Comparison of ENCODE assay signal across 22 cellular contexts in the genomic region with DNA sequence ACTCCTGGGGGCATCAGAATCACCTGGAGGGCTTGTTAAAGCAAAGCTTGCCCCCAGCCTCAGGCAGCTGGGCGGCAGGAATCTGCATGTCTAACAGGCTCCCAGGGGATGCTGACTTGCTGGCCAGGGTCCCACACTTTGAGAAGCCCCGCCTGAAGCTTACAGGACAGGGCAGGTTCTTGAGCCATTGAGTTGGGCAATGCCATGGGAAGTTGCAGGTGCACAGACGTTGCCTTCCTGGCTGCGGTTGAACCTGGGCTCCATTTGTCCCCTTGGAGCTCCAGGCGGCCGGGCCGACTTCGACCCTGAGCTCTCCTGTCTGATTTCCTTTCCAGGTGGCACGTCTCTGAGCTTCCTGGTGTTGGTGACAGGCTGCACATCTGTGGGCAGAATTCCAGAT. TPM values are rescaled to one million over a fixed set of nuclear protein-coding genes. Genes with fewer than 3 reads are reported as not detected.
DNase-seq lines count a peak whose midpoint lies in the region; ATAC-seq, FAIRE-seq and TF ChIP-seq lines count a peak whose summit lies in the region.
"Had no signal": no experiment of that assay in that cellular context is flagged by ENCODE, and none has a peak within 500 bp of the region (broad histone marks: within the 10 kb centered on the region; RNA-seq: fewer than 3 reads in every experiment).

No MANE protein-coding gene starts in this region.

- H2BK5ac ChIP-seq in IMR-90 (ENCODE audit: low read depth, low read length, poor library complexity, severe bottlenecking) = peak overlapping the region; percentile 98

- in situ Hi-C loops in IMR-90 (cut with MboI; ENCODE audit: low sequenced_read_pairs) = no loop called here
- in situ Hi-C loops in GM23248 (cut with MboI) = no loop called here

- H2AK9ac ChIP-seq in IMR-90 (replicated peaks; ENCODE audit: low read depth, low read length, poor library complexity) = peak overlapping the region; percentile 83

- CTCF ChIA-PET in SK-N-SH (lab: Yijun Ruan, JAX) = interaction anchor here (0.8 kb wide), 1 partner anchor 361 kb away, joined by 3 read pairs; no protein-coding TSS in a partner anchor
- CTCF ChIA-PET in IMR-90 (lab: Yijun Ruan, JAX) = no interaction called here
- CTCF ChIA-PET in endothelial cell of umbilical vein (lab: Charles Lee) = interaction anchor here (3.9 kb wide), 1 partner anchor 12 kb away, joined by 45 read pairs; no protein-coding TSS in a partner anchor

- H4K20me1 ChIP-seq in SK-N-SH (ENCODE audit: insufficient read depth) (no peaks in the 10 kb centered on the region), IMR-90 (ENCODE audit: insufficient read depth, low read length) (no peaks in the 10 kb centered on the region), endothelial cell of umbilical vein (replicated peaks; ENCODE audit: control insufficient read depth, extremely low read depth, insufficient read depth, low read length) (no peaks in the 10 kb centered on the region), GM23248 (ENCODE audit: insufficient read depth) (no peaks in the 10 kb centered on the region)

- 0 out of 2 replicates have a peak overlapping the region, but pooled peaks have one; percentile 14 for H3K14ac ChIP-seq in IMR-90 (replicated peaks; ENCODE audit: low read depth, low read length)

- peak overlapping the region in 1 of 2 experiments; percentile 96; a peak in 1 of 4 replicates for H3K27ac ChIP-seq in SK-N-SH (ENCODE audit: low read depth in 2 of 2, low read length in 1 of 2)
- H3K27ac ChIP-seq in IMR-90 (ENCODE audit: insufficient read depth, low read length) = no peak overlapping the region
- peak overlapping the region; percentile 83 for H3K27ac ChIP-seq in endothelial cell of umbilical vein (ENCODE audit: insufficient read depth, low read depth, low read length)
- H3K27ac ChIP-seq in GM23248 = no peak overlapping the region
- H3K27ac ChIP-seq: gastrocnemius medialis, SK-N-MC, testis had no signal

- H3K18ac ChIP-seq in IMR-90 (ENCODE audit: low read depth, low read length) = no peak overlapping the region

- FAIRE-seq in endothelial cell of umbilical vein (lab: Jason Lieb, UNC) = no peak
- FAIRE-seq in frontal cortex (lab: Jason Lieb, UNC) = no peak

- intact Hi-C loops in IMR-90 (cut with micrococcal nuclease) (no loop called here), endothelial cell of umbilical vein (cut with micrococcal nuclease) (no loop called here), posterior vena cava (cut with DNase I) (no loop called here)

- peak overlapping the region; percentile 5; the same call in 1 of the 2 replicates for H4K91ac ChIP-seq in IMR-90 (ENCODE audit: insufficient read depth, low read depth, low read length)

- peak overlapping the region; percentile 3; the same call in 1 of the 3 replicates for H2BK15ac ChIP-seq in IMR-90 (ENCODE audit: low read depth, low read length)

- H2BK120ac ChIP-seq in IMR-90 (ENCODE audit: low read depth, low read length) = peak overlapping the region; percentile 97; the same call in 1 of the 2 replicates

- H3K36me3 ChIP-seq in SK-N-SH (replicated peaks in 1 of 2; ENCODE audit: control insufficient read depth in 1 of 2, insufficient read depth in 2 of 2, low read length in 1 of 2) (peaks cover 3 to 18% of the 10 kb centered on the region in 2 experiments), IMR-90 (ENCODE audit: control insufficient read depth, insufficient read depth, low read length) (peaks cover 11% of the 10 kb centered on the region), endothelial cell of umbilical vein (ENCODE audit: control insufficient read depth in 2 of 2, extremely low read depth in 1 of 2, insufficient read depth in 2 of 2, low read length in 2 of 2) (peaks cover 4 to 9% of the 10 kb centered on the region in 2 experiments), GM23248 (ENCODE audit: low read depth) (no peaks in the 10 kb centered on the region; the same call in 1 of the 2 replicates)
- H3K36me3 ChIP-seq: gastrocnemius medialis had no signal

- H2BK20ac ChIP-seq in IMR-90 (ENCODE audit: low read depth, low read length) = peak overlapping the region; percentile 95; the same call in 1 of the 2 replicates

- peaks cover 77% of the 10 kb centered on the region for H3K79me2 ChIP-seq in SK-N-SH (ENCODE audit: insufficient read depth)
- H3K79me2 ChIP-seq in endothelial cell of umbilical vein (ENCODE audit: control insufficient read depth, insufficient read depth, low read length) = peaks cover 43% of the 10 kb centered on the region
- H3K79me2 ChIP-seq in GM23248 (ENCODE audit: insufficient read depth) = peaks cover 60% of the 10 kb centered on the region

- no peaks in the 10 kb centered on the region for H3K27me3 ChIP-seq in SK-N-SH (ENCODE audit: insufficient read depth)
- H3K27me3 ChIP-seq in IMR-90 (ENCODE audit: control insufficient read depth, insufficient read depth, low read length) = no peaks in the 10 kb centered on the region
- H3K27me3 ChIP-seq in endothelial cell of umbilical vein (ENCODE audit: control insufficient read depth in 2 of 2, insufficient read depth in 2 of 2, low read length in 2 of 2) = no peaks in the 10 kb centered on the region
- no peaks in the 10 kb centered on the region for H3K27me3 ChIP-seq in GM23248 (replicated peaks; ENCODE audit: insufficient read depth)
- H3K27me3 ChIP-seq: gastrocnemius medialis, testis had no signal

- H3F3A ChIP-seq in SK-N-SH (replicated peaks; ENCODE audit: insufficient read depth) (peaks cover 61% of the 10 kb centered on the region), GM23248 (ENCODE audit: insufficient read depth) (peaks cover 52% of the 10 kb centered on the region)

- no peaks in the 10 kb centered on the region for H3K9me3 ChIP-seq in SK-N-SH
- H3K9me3 ChIP-seq in IMR-90 (ENCODE audit: control insufficient read depth, insufficient read depth, low read length) = no peaks in the 10 kb centered on the region
- no peaks in the 10 kb centered on the region for H3K9me3 ChIP-seq in endothelial cell of umbilical vein (replicated peaks; ENCODE audit: control insufficient read depth, insufficient read depth, low read length)
- no peaks in the 10 kb centered on the region for H3K9me3 ChIP-seq in GM23248 (ENCODE audit: low read depth)
- H3K9me3 ChIP-seq: gastrocnemius medialis, testis had no signal

- no peak overlapping the region for H3K56ac ChIP-seq in IMR-90 (ENCODE audit: extremely low read depth, insufficient read depth, low read length)

- no peak overlapping the region for H3K23ac ChIP-seq in IMR-90 (ENCODE audit: low read depth, low read length)

- no peak for TF ChIP-seq EP300 in SK-N-SH (IDR thresholded peaks at IDR 0.05; ENCODE audit: borderline replicate concordance in 1 of 2, low read depth in 1 of 2, low read length in 1 of 2)

- TF ChIP-seq RAD21 in SK-N-SH (IDR thresholded peaks at IDR 0.05; ENCODE audit: low read length) = no peak
- no peak for TF ChIP-seq RAD21 in IMR-90 (IDR thresholded peaks at IDR 0.05; ENCODE audit: low read length)

- TF ChIP-seq CTCF in SK-N-SH (IDR thresholded peaks at IDR 0.05) (no peak), IMR-90 (conservative IDR thresholded peaks at IDR 0.05; ENCODE audit: low read depth, low read length) (no peak), endothelial cell of umbilical vein (IDR thresholded peaks at IDR 0.05; ENCODE audit: extremely low read depth in 1 of 2, insufficient read depth in 1 of 2, low read depth in 1 of 2, low read length in 2 of 2) (no peak)

- no peak overlapping the region for H4K5ac ChIP-seq in IMR-90 (ENCODE audit: low read depth, low read length)

- peaks cover 35 to 86% of the 10 kb centered on the region in 2 experiments for H3K79me1 ChIP-seq in IMR-90 (ENCODE audit: low read depth in 1 of 2, low read length in 2 of 2)

- H3K9me1 ChIP-seq in IMR-90 (ENCODE audit: insufficient read depth, low read length) (peaks cover 33% of the 10 kb centered on the region), endothelial cell of umbilical vein (replicated peaks; ENCODE audit: control insufficient read depth, extremely low read depth, insufficient read depth, low read length) (no peaks in the 10 kb centered on the region)

- H2AK5ac ChIP-seq in IMR-90 (ENCODE audit: low read depth, low read length) = peak overlapping the region; percentile 56; the same call in 1 of the 2 replicates

- ATAC-seq in SK-N-SH treated with all-trans-retinoic acid at 6 μM for 48 hours (no peak), IMR-90 (ENCODE audit: low read depth) (no peak), GM19397 (IDR thresholded peaks at IDR 0.05; ENCODE audit: unreplicated experiment) (no peak)
- ATAC-seq: gastrocnemius medialis, left lobe of liver had no signal

- H3K4me2 ChIP-seq in SK-N-SH = 0 out of 2 replicates have a peak overlapping the region, but pooled peaks have one; percentile 63
- no peak overlapping the region for H3K4me2 ChIP-seq in IMR-90 (ENCODE audit: low read depth, low read length)
- no peak overlapping the region for H3K4me2 ChIP-seq in endothelial cell of umbilical vein (ENCODE audit: insufficient read depth, low read length)
- H3K4me2 ChIP-seq in GM23248 (ENCODE audit: unreplicated experiment) = no peak overlapping the region

- H3K4me1 ChIP-seq in SK-N-SH (ENCODE audit: control insufficient read depth in 1 of 2, insufficient read depth in 2 of 2, low read depth in 1 of 2, low read length in 1 of 2) (peaks cover 26 to 43% of the 10 kb centered on the region in 2 experiments; a peak in 3 of 4 replicates), IMR-90 (ENCODE audit: control insufficient read depth, insufficient read depth, low read length) (peaks cover 54% of the 10 kb centered on the region), endothelial cell of umbilical vein (ENCODE audit: control insufficient read depth, extremely low read depth, insufficient read depth, low read length) (peaks cover 39% of the 10 kb centered on the region), GM23248 (ENCODE audit: insufficient read depth) (peaks cover 47% of the 10 kb centered on the region)

- no peak for DNase-seq in SK-N-SH
- DNase-seq in IMR-90 = no peak
- DNase-seq in endothelial cell of umbilical vein (ENCODE audit: low read depth, low spot score) = no peak
- peak; percentile 75 for DNase-seq in posterior vena cava (ENCODE audit: low spot score)
- DNase-seq in GM23248 = no peak
- DNase-seq in frontal cortex (ENCODE audit: low spot score in 2 of 2) = no peak
- DNase-seq: 8988T; activated CD4-positive, alpha-beta T cell treated with anti-CD3 and anti-CD28 coated beads for 4 hours; activated naive CD4-positive, alpha-beta T cell treated with anti-CD3 and anti-CD28 coated beads for 36 hours; activated T-cell treated with anti-CD3 and anti-CD28 coated beads for 4 hours; CD4-positive, alpha-beta T cell; gastrocnemius medialis; Karpas-422; NCI-H1092; NCI-H2081 treated with DMSO at 0.1 percent for 48 hours; stimulated activated CD4-positive, alpha-beta T cell treated with anti-CD3 and anti-CD28 coated beads, Interleukin-4, amount 100 ng/mL, for 4 hours; testis had no signal

- dilution Hi-C loops in IMR-90 (cut with HindIII; ENCODE audit: low sequenced_read_pairs, unreplicated experiment) = no loop called here
- dilution Hi-C loops in endothelial cell of umbilical vein (cut with MboI; ENCODE audit: extremely low pct_ligation_motif_present, low sequenced_read_pairs) = no loop called here

- WGBS in SK-N-SH (ENCODE audit: low lambda C conversion rate) = 94% methylated on average over 8 of the region's 9 CpGs
- 90% methylated on average over 6 of the region's 9 CpGs; no CpG with 5 or more reads in 1 of the 2 experiments for WGBS in IMR-90 (ENCODE audit: extremely low coverage in 2 of 2, insufficient read length in 1 of 2), 2 experiments
- 90 to 95% methylated on average over 9 of the region's 9 CpGs for WGBS in GM23248 (ENCODE audit: low coverage in 1 of 2, low lambda C conversion rate in 2 of 2, missing lambda C conversion rate in 2 of 2), 2 experiments

- BruUV-seq in IMR-90 (replicated peaks; lab: Mats Ljungman, UMichigan) (no TSS peak), endothelial cell of umbilical vein (replicated peaks; lab: Mats Ljungman, UMichigan) (no TSS peak)

- H2AFZ ChIP-seq in SK-N-SH (ENCODE audit: low read depth) (no peak overlapping the region), IMR-90 (replicated peaks; ENCODE audit: low read length, poor library complexity) (no peak overlapping the region), endothelial cell of umbilical vein (ENCODE audit: low read depth, low read length) (no peak overlapping the region), GM23248 (no peak overlapping the region)

- H3K4me3 ChIP-seq in SK-N-SH (ENCODE audit: low read depth in 2 of 2, low read length in 1 of 2) = no peak overlapping the region
- no peak overlapping the region for H3K4me3 ChIP-seq in IMR-90 (ENCODE audit: insufficient read depth, low read depth, low read length)
- no peak overlapping the region for H3K4me3 ChIP-seq in endothelial cell of umbilical vein (replicated peaks in 1 of 3; ENCODE audit: insufficient read depth in 1 of 3, low read depth in 1 of 3, low read length in 3 of 3)
- no peak overlapping the region for H3K4me3 ChIP-seq in GM23248
- H3K4me3 ChIP-seq: gastrocnemius medialis, SK-N-MC, skin epidermis, testis had no signal

- TF ChIP-seq POLR2A in IMR-90 (IDR thresholded peaks at IDR 0.05; ENCODE audit: low read depth, low read length) = no peak
- no peak for TF ChIP-seq POLR2A in endothelial cell of umbilical vein (IDR thresholded peaks at IDR 0.05; ENCODE audit: low read depth, low read length)

- H3K9me2 ChIP-seq in SK-N-SH (no peaks in the 10 kb centered on the region), GM23248 (ENCODE audit: insufficient read depth) (no peaks in the 10 kb centered on the region)

- H3K4ac ChIP-seq in IMR-90 (ENCODE audit: low read depth, low read length) = peak overlapping the region; percentile 98

- H4K8ac ChIP-seq in IMR-90 (ENCODE audit: low read depth in 2 of 2, low read length in 2 of 2) = no peak overlapping the region; a peak in 1 of 4 replicates

- POLR2A ChIA-PET in SK-N-SH (lab: Yijun Ruan, JAX) (no interaction called here), IMR-90 (lab: Charles Lee; ENCODE audit: unreplicated experiment) (no interaction called here), endothelial cell of umbilical vein (lab: Charles Lee) (no interaction called here)

- H3K9ac ChIP-seq in SK-N-SH (no peak overlapping the region), IMR-90 (ENCODE audit: low read depth, low read length) (no peak overlapping the region), endothelial cell of umbilical vein (replicated peaks; ENCODE audit: extremely low read depth, insufficient read depth, low read length) (no peak overlapping the region), GM23248 (no peak overlapping the region)

RNA-seq across cellular contexts. Expression of gene SYNJ2, which starts 46.8 kb away (rescaled TPM):
- polyA plus RNA-seq in SK-N-SH (2012; rRNA removed) (35.3 and 40.0 TPM in 2 replicates), IMR-90 (2012; rRNA removed) (40.8 and 45.6 TPM in 2 replicates), endothelial cell of umbilical vein (32.4 and 35.1 TPM in 2 replicates), GM23248 (2016; fragmentation: Nextera tagmentation; extraction: Ambion mirVana) (17.6 and 20.5 TPM in 2 replicates)
- 28.3 and 33.0 TPM in 2 replicates for polyA plus RNA-seq in SK-N-SH (2012; cell fraction: cytosol; rRNA removed)
- polyA plus RNA-seq in SK-N-SH (2012; cell fraction: nucleus; rRNA removed) = 56.9 and 66.8 TPM in 2 replicates
- total RNA-seq in IMR-90 (2012; rRNA removed) (43.3 and 45.2 TPM in 2 replicates), endothelial cell of umbilical vein (71.8 and 78.2 TPM in 2 replicates), posterior vena cava (10 to 100 TPM; 19.6 to 30.4 TPM), frontal cortex (6.5 TPM)
- 21.2 and 29.0 TPM in 2 replicates for polyA plus RNA-seq in IMR-90 (2012; cell fraction: cytosol; rRNA removed)
- 45.7 and 64.6 TPM in 2 replicates for polyA plus RNA-seq in IMR-90 (2012; cell fraction: nucleus; rRNA removed; ENCODE audit: low replicate concordance)
- 42.1 and 44.6 TPM in 2 replicates for polyA plus RNA-seq in endothelial cell of umbilical vein (2011; cell fraction: cytosol; rRNA removed)
- polyA plus RNA-seq in endothelial cell of umbilical vein (2011; cell fraction: nucleus; rRNA removed) = 85.0 and 90.0 TPM in 2 replicates
- polyA plus RNA-seq in endothelial cell of umbilical vein (2012) = 28.3 and 54.5 TPM in 2 replicates
- 76.8 and 82.3 TPM in 2 replicates for polyA minus RNA-seq in endothelial cell of umbilical vein
- 12.2 TPM for polyA minus RNA-seq in endothelial cell of umbilical vein (2011; cell fraction: cytosol; rRNA and poly(A)+ RNA removed)
- polyA minus RNA-seq in endothelial cell of umbilical vein (2011; cell fraction: nucleus; rRNA and poly(A)+ RNA removed) = 77.9 and 82.2 TPM in 2 replicates
- total RNA-seq in GM23248 (2014; rRNA removed; shearing (Covaris generic)) = 25.3 and 28.6 TPM in 2 replicates
